In genomic region chr1:230936475-230936874, GRCh38 we compare ENCODE assay signal across 29 cellular contexts.
"Had no signal": no experiment of that assay in that cellular context is flagged by ENCODE, and none has a peak within 500 bp of the region (broad histone marks: within the 10 kb centered on the region; RNA-seq: fewer than 3 reads in every experiment).

No MANE protein-coding gene starts in this region.

- ATAC-seq: esophagus mucosa; left colon; pancreas; stimulated activated naive CD8-positive, alpha-beta T cell treated with anti-CD3 and anti-CD28 coated beads, Interleukin-15, Interleukin-2, amounts not matched to agents 100 U/mL and 50 U/mL, for 24 hours had no signal

- H3K4me1 ChIP-seq: prostate gland had no signal

- H3K27me3 ChIP-seq: pancreas, sigmoid colon had no signal

- H3K4me3 Mint-ChIP-seq: activated naive CD8-positive, alpha-beta T cell treated with anti-CD3 and anti-CD28 coated beads, Interleukin-2, amount 10 ng/mL, durations not matched to agents 7 days and 5 days; activated T-cell treated with anti-CD3 and anti-CD28 coated beads, Interleukin-2, amount 50 U/mL, for 24 hours; endodermal cell; neural crest cell had no signal

- H3K27me3 Mint-ChIP-seq: activated naive CD8-positive, alpha-beta T cell treated with anti-CD3 and anti-CD28 coated beads, Interleukin-2, amount 10 ng/mL, durations not matched to agents 7 days and 5 days; activated T-cell treated with anti-CD3 and anti-CD28 coated beads, Interleukin-2, amount 50 U/mL, for 24 hours had no signal

- H3K9me3 Mint-ChIP-seq: activated naive CD8-positive, alpha-beta T cell treated with anti-CD3 and anti-CD28 coated beads, Interleukin-2, amount 10 ng/mL, durations not matched to agents 7 days and 5 days; activated T-cell treated with anti-CD3 and anti-CD28 coated beads, Interleukin-2, amount 50 U/mL, for 24 hours; endodermal cell; neural crest cell had no signal

- H3K27ac Mint-ChIP-seq: endodermal cell had no signal

- H3K9me3 ChIP-seq: pancreas, prostate gland, sigmoid colon, thoracic aorta had no signal

- H3K4me1 Mint-ChIP-seq: neural crest cell had no signal

- H3K4me3 ChIP-seq: pancreas, prostate gland, sigmoid colon, smooth muscle cell, thoracic aorta had no signal

- H3K36me3 ChIP-seq: pancreas, prostate gland had no signal

- DNase-seq: activated CD4-positive, alpha-beta T cell treated with anti-CD3 and anti-CD28 coated beads for 4 hours; activated CD4-positive, alpha-beta T cell treated with anti-CD3 and anti-CD28 coated beads, Interleukin-2, amount 50 U/mL, for 48 hours; activated CD4-positive, CD25-positive, alpha-beta regulatory T cell; activated CD8-positive, alpha-beta memory T cell treated with anti-CD3 and anti-CD28 coated beads, Interleukin-2, amount 50 U/mL, for 48 hours; activated effector memory CD4-positive, alpha-beta T cell treated with Interleukin-2 at 50 U/mL for 16 hours; activated naive CD4-positive, alpha-beta T cell treated with Interleukin-2 at 50 U/mL for 16 hours; activated naive CD8-positive, alpha-beta T cell treated with anti-CD3 and anti-CD28 coated beads, Interleukin-2, amount 10 ng/mL, durations not matched to agents 7 days and 5 days; activated T-cell treated with anti-CD3 and anti-CD28 coated beads, Interleukin-2, amount 50 U/mL, for 24 hours; amniotic stem cell; caudate nucleus; endodermal cell; foreskin fibroblast; head of caudate nucleus; hippocampal formation; kidney; left colon; mammary epithelial cell; nucleus accumbens; pancreas; retina; sigmoid colon; stimulated activated CD4-positive, alpha-beta T cell treated with anti-CD3 and anti-CD28 coated beads, Interleukin-1b, Interleukin-23, amount 100 ng/mL, for 48 hours; stimulated activated naive CD8-positive, alpha-beta T cell treated with anti-CD3 and anti-CD28 coated beads, Interleukin-15, Interleukin-2, amounts not matched to agents 100 U/mL and 50 U/mL, for 24 hours; trophoblast cell had no signal

- H3K27ac ChIP-seq: pancreas, prostate gland, sigmoid colon, thoracic aorta had no signal
